In the genomic region with DNA sequence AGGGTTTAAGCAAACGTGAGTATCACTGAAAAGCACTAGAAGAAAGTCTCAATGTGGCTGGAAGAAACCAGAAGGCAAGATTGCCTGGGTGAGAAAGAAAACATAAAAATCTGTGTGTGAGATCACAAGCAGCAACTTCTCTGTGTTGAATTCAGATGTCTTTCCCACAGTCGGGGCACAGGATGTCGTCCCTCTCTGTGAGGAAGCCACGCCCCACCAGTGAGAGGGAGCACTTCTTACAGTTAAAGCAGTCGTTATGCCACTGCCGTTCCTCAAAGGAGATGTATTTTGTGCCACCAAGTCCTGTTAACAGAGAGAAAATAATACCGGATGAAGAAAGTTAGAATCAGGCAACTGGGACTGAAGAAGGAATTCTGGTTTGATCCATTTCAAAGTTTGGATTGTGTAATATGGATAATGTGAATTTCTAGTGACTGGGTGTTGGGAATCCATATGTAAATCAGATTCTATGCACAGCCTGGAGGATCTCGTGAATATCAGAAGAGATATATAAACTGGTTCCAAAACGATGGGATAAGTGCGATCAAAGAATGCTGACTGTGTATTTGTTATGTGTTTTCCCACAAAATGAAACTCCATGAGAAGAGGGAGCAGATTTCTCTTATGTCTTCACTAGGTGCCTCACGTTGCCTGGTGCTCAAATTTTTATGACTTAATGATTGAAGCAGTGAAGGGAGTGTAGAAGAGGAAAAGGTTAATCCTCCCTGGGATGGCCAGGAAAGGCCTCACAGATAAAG, we compare ENCODE assay signal across 18 cellular contexts. TPM values are rescaled to one million over a fixed set of nuclear protein-coding genes. Genes with fewer than 3 reads are reported as not detected.
DNase-seq lines count a peak whose midpoint lies in the region; ATAC-seq and TF ChIP-seq lines count a peak whose summit lies in the region.
"Had no signal": no experiment of that assay in that cellular context is flagged by ENCODE, and none has a peak within 500 bp of the region (broad histone marks: within the 10 kb centered on the region; RNA-seq: fewer than 3 reads in every experiment).

No MANE protein-coding gene starts in this region.

- ATAC-seq in CD4-positive, alpha-beta T cell (ENCODE audit: poor library complexity), result peak; percentile 92
- no peak for ATAC-seq in HG03342 (IDR thresholded peaks at IDR 0.05; ENCODE audit: unreplicated experiment)
- ATAC-seq: gastroesophageal sphincter, Right ventricle myocardium inferior, sciatic nerve had no signal

- intact Hi-C loops in CD4-positive, alpha-beta T cell (cut with DNase I, micrococcal nuclease), result no loop called here

- no peak for TF ChIP-seq CTCF in CD4-positive, alpha-beta T cell (IDR thresholded peaks at IDR 0.05)
- TF ChIP-seq CTCF in GM13976 (IDR thresholded peaks at IDR 0.05; ENCODE audit: borderline replicate concordance, control extremely low read depth, extremely low read depth, insufficient read depth, missing control alignments), result no peak

- peak overlapping the region; percentile 69 for H3K27ac Mint-ChIP-seq in CD4-positive, alpha-beta T cell
- H3K27ac Mint-ChIP-seq: memory B cell had no signal

- POLR2A ChIA-PET in CD4-positive, alpha-beta T cell (lab: Charles Lee), result no interaction called here

- peaks cover 2% of the 10 kb centered on the region for H3K9me3 Mint-ChIP-seq in CD4-positive, alpha-beta T cell

- peaks cover 12% of the 10 kb centered on the region for H3K9me3 ChIP-seq in CD4-positive, alpha-beta T cell (ENCODE audit: control insufficient read depth, low read length)

- peak overlapping the region; percentile 28 for H3K4me3 Mint-ChIP-seq in CD4-positive, alpha-beta T cell
- H3K4me3 Mint-ChIP-seq: memory B cell had no signal

- peaks cover 44% of the 10 kb centered on the region for H3K4me1 Mint-ChIP-seq in CD4-positive, alpha-beta T cell (ENCODE audit: low read depth)
- H3K4me1 Mint-ChIP-seq: memory B cell had no signal

- H3K27ac ChIP-seq in CD4-positive, alpha-beta T cell (ENCODE audit: low read depth, low read length), result no peak overlapping the region
- H3K27ac ChIP-seq: gastroesophageal sphincter had no signal

- in situ Hi-C loops in GM13976 (cut with MboI; ENCODE audit: low sequenced_read_pairs, unreplicated experiment), result no loop called here

- peak in 9 of 10 experiments; percentile 12 to 52 (median 42) for DNase-seq in CD4-positive, alpha-beta T cell
- DNase-seq in Jurkat, Clone E6-1 (ENCODE audit: low read depth, low spot score), result peak; percentile 93
- peak; percentile 22 to 34 for DNase-seq in activated CD4-positive, alpha-beta T cell treated with anti-CD3 and anti-CD28 coated beads, Interleukin-2, amount 50 U/mL, for 48 hours
- peak; percentile 14 for DNase-seq in effector CD8-positive, alpha-beta T cell (lab: John Stamatoyannopoulos, UW)
- DNase-seq in GM13976 (ENCODE audit: low spot score) (no peak), pons (ENCODE audit: low spot score) (no peak), RKO (ENCODE audit: low spot score) (no peak)
- DNase-seq: AML-193, cerebellar nuclear complex, DMS153, GOT3, NCI-H1092, T-helper 9 cell had no signal

- H3K27me3 ChIP-seq in CD4-positive, alpha-beta T cell (ENCODE audit: control insufficient read depth, insufficient read depth, low read length), result no peaks in the 10 kb centered on the region
- H3K27me3 ChIP-seq: gastroesophageal sphincter had no signal

- CTCF ChIA-PET in CD4-positive, alpha-beta T cell (lab: Charles Lee), result interaction anchor here (0.5 kb wide), 1 partner anchor 123 kb away, joined by 3 read pairs; no protein-coding TSS in a partner anchor

- H3K27me3 Mint-ChIP-seq in CD4-positive, alpha-beta T cell, result no peaks in the 10 kb centered on the region
- H3K27me3 Mint-ChIP-seq: memory B cell had no signal

- peaks cover 42% of the 10 kb centered on the region for H3K36me3 Mint-ChIP-seq in CD4-positive, alpha-beta T cell (ENCODE audit: low read depth)

- H3K4me3 ChIP-seq in Jurkat, Clone E6-1 (ENCODE audit: low read length), result peak overlapping the region; percentile 49
- H3K4me3 ChIP-seq: gastroesophageal sphincter had no signal

RNA-seq across cellular contexts. Expression of a gene that starts 24.0 kb away (rescaled TPM):
- 10 to 100 TPM; 28.8 to 29.4 TPM for total RNA-seq in CD4-positive, alpha-beta T cell
- 22.8 TPM for polyA plus RNA-seq in Jurkat, Clone E6-1 (2012; ENCODE audit: insufficient read depth, insufficient read length)

RNA-seq across cellular contexts. Expression of a gene that starts 31.8 kb away (rescaled TPM):
- 10 to 100 TPM; 14.9 to 16.6 TPM for total RNA-seq in CD4-positive, alpha-beta T cell
- polyA plus RNA-seq in Jurkat, Clone E6-1 (2012; ENCODE audit: insufficient read depth, insufficient read length), result 20.9 TPM

RNA-seq across cellular contexts. Expression of a gene that starts 37.5 kb away (rescaled TPM):
- total RNA-seq in CD4-positive, alpha-beta T cell, result under 1 TPM; 0.41 to 0.42 TPM
- polyA plus RNA-seq in Jurkat, Clone E6-1 (2012; ENCODE audit: insufficient read depth, insufficient read length), result 36.4 TPM

Comparison
In these comparisons a context has a peak if more than half of its experiments do, and no peak if none do; other contexts are left out.
1. DNase-seq: peak in CD4-positive, alpha-beta T cell (9 of 10), Jurkat, Clone E6-1 (single experiment), activated CD4-positive, alpha-beta T cell treated with anti-CD3 and anti-CD28 coated beads, Interleukin-2, amount 50 U/mL, for 48 hours (2 of 2) and effector CD8-positive, alpha-beta T cell (single experiment); none in GM13976 (single experiment), pons (single experiment) and RKO (single experiment).